In genomic region chr5:157821822-157822622, GRCh38 we compare ENCODE assay signal across 13 cellular contexts. TPM values are rescaled to one million over a fixed set of nuclear protein-coding genes. Genes with fewer than 3 reads are reported as not detected.
A peak's percentile ranks its signal among the peaks of the same experiment; 100 is the strongest.
DNase-seq lines count a peak whose midpoint lies in the region; ATAC-seq, FAIRE-seq and TF ChIP-seq lines count a peak whose summit lies in the region.
"Had no signal": no experiment of that assay in that cellular context is flagged by ENCODE, and none has a peak within 500 bp of the region (broad histone marks: within the 10 kb centered on the region; RNA-seq: fewer than 3 reads in every experiment).

No MANE protein-coding gene starts in this region.

- SMC1A ChIA-PET in GM12878 (lab: Charles Lee; ENCODE audit: uncharacterized antibody, unreplicated experiment), result interaction anchor here (1.0 to 1.9 kb wide), 5 partner anchors 29 to 173 kb away, joined by 3 to 11 read pairs (median 5); no protein-coding TSS in a partner anchor

- H3K27ac ChIP-seq in GM12878 (ENCODE audit: control insufficient read depth, insufficient read depth), result no peak overlapping the region
- H3K27ac ChIP-seq: adrenal gland, KMS-11 had no signal

- TF ChIP-seq POLR2A in GM12878 (IDR thresholded peaks at IDR 0.05; ENCODE audit: low read depth, low read length), result no peak

- FAIRE-seq in GM12878 (lab: Jason Lieb, UNC), result no peak
- no peak for FAIRE-seq in RCC 7860 (lab: Jason Lieb, UNC)
- FAIRE-seq: GM18507 had no signal

- no peak for TF ChIP-seq CTCF in GM12878 (IDR thresholded peaks at IDR 0.05 in 2 of 3, conservative IDR thresholded peaks at IDR 0.05 in 1 of 3; ENCODE audit: control insufficient read depth in 2 of 3, extremely low read depth in 1 of 3, insufficient read depth in 1 of 3, low read depth in 3 of 3, low read length in 3 of 3)

- no peaks in the 10 kb centered on the region; a peak in 2 of 4 replicates for H3K36me3 ChIP-seq in GM12878 (ENCODE audit: control insufficient read depth in 2 of 2, insufficient read depth in 2 of 2, low read length in 1 of 2)
- H3K36me3 ChIP-seq: adrenal gland had no signal

- no peaks in the 10 kb centered on the region for H3K9me3 ChIP-seq in GM12878 (replicated peaks; ENCODE audit: control insufficient read depth, insufficient read depth, low read length)
- H3K9me3 ChIP-seq: adrenal gland had no signal

- peak; percentile 10 for DNase-seq in stimulated activated naive CD4-positive, alpha-beta T cell treated with Interleukin-2 at 50 U/mL for 16 hours (lab: John Stamatoyannopoulos, UW)
- no peak for DNase-seq in stimulated activated naive CD4-positive, alpha-beta T cell (lab: John Stamatoyannopoulos, UW)
- DNase-seq in GM12878 (ENCODE audit: low read depth, low spot score), result no peak
- DNase-seq in naive B cell, result no peak
- no peak for DNase-seq in RCC 7860 (ENCODE audit: low spot score)
- no peak for DNase-seq in midbrain (lab: John Stamatoyannopoulos, UW)
- DNase-seq in NCI-H2029 treated with DMSO at 0.1 percent for 48 hours (lab: John Stamatoyannopoulos, UW), result no peak
- DNase-seq: adrenal gland, COR-L47, Right ventricle myocardium superior had no signal

- RAD21 ChIA-PET in GM12878 (lab: Charles Lee; ENCODE audit: unreplicated experiment), result interaction anchor here (0.7 to 1.8 kb wide), 5 partner anchors 30 to 292 kb away, joined by 3 to 7 read pairs (median 4); no protein-coding TSS in a partner anchor

- H2AFZ ChIP-seq in GM12878 (ENCODE audit: control insufficient read depth, low read depth, low read length), result no peak overlapping the region

- CTCF ChIA-PET in GM12878 (lab: Yijun Ruan, JAX), result interaction anchor here (0.9 to 5.1 kb wide), 7 partner anchors 9 to 127 kb away, joined by 3 to 41 read pairs (median 6); no protein-coding TSS in a partner anchor

- peak overlapping the region in 5 of 6 donors; percentile 30 to 83 (median 66) for H3K27ac Mint-ChIP-seq in naive B cell

- POLR2A ChIA-PET in GM12878 (lab: Charles Lee), result interaction anchor here (0.8 to 1.2 kb wide), 2 partner anchors 11 kb away, joined by 3 to 4 read pairs; no protein-coding TSS in a partner anchor

- in situ Hi-C loops in GM12878 (cut with MboI), result loop anchor here (5.0 kb wide), 2 partner anchors 95 to 125 kb away; no protein-coding TSS in a partner anchor

- peaks cover 10 to 22% (median 19%) of the 10 kb centered on the region in 3 donors for H3K4me1 Mint-ChIP-seq in naive B cell

- H3K79me2 ChIP-seq in GM12878 (ENCODE audit: control insufficient read depth, insufficient read depth, low read length), result no peaks in the 10 kb centered on the region; the same call in 1 of the 2 replicates

- ATAC-seq in GM12878 (peak; percentile 17; the same call in 1 of the 3 replicates), naive B cell (ENCODE audit: low read depth in 2 of 2) (no peak), GM19328 (IDR thresholded peaks at IDR 0.05; ENCODE audit: unreplicated experiment) (no peak)

- no peak overlapping the region for H3K9ac ChIP-seq in GM12878 (ENCODE audit: control insufficient read depth, insufficient read depth, low read length)
- H3K9ac ChIP-seq: KMS-11 had no signal

- H3K4me3 Mint-ChIP-seq in naive B cell, result no peak overlapping the region

- no TSS peak for BruUV-seq in GM12878 (replicated peaks; lab: Mats Ljungman, UMichigan)

- peaks cover 0 to 5% (median 3%) of the 10 kb centered on the region in 7 donors for H3K9me3 Mint-ChIP-seq in naive B cell

- intact Hi-C loops in GM12878 (cut with micrococcal nuclease; ENCODE audit: unreplicated experiment), result no loop called here

- H3K27me3 Mint-ChIP-seq in naive B cell, result no peaks in the 10 kb centered on the region

- H3K4me3 ChIP-seq in GM12878, result no peak overlapping the region
- H3K4me3 ChIP-seq: adrenal gland had no signal

- TF ChIP-seq EP300 in GM12878 (IDR thresholded peaks at IDR 0.05; ENCODE audit: borderline replicate concordance in 1 of 2, control insufficient read depth in 1 of 2, low read depth in 2 of 2, low read length in 2 of 2), result no peak

- peaks cover 0 to 11% of the 10 kb centered on the region in 2 donors for H3K36me3 Mint-ChIP-seq in naive B cell

- no peak overlapping the region for H3K4me2 ChIP-seq in GM12878 (ENCODE audit: control insufficient read depth, insufficient read depth)

- no peaks in the 10 kb centered on the region for H3K27me3 ChIP-seq in GM12878 (replicated peaks in 1 of 2; ENCODE audit: control insufficient read depth in 2 of 2, insufficient read depth in 2 of 2, low read length in 1 of 2)
- H3K27me3 ChIP-seq: adrenal gland had no signal

- no peak for TF ChIP-seq RAD21 in GM12878 (IDR thresholded peaks at IDR 0.05; ENCODE audit: insufficient read depth, low read depth, low read length)

- H3K4me1 ChIP-seq in GM12878 (ENCODE audit: control insufficient read depth, insufficient read depth, low read length), result no peaks in the 10 kb centered on the region

- WGBS in GM12878 (ENCODE audit: insufficient coverage, insufficient replicate concordance, low lambda C conversion rate, missing lambda C conversion rate), result 83% methylated on average over 7 of the region's 7 CpGs

- no peaks in the 10 kb centered on the region for H4K20me1 ChIP-seq in GM12878 (ENCODE audit: control insufficient read depth, insufficient read depth)

TF ChIP-seq in GM12878, 131 proteins besides CTCF, POLR2A, EP300 and RAD21 (continues in another document):
- TF ChIP-seq WRNIP1 (IDR thresholded peaks at IDR 0.05; ENCODE audit: borderline replicate concordance, low read depth, low read length), result no peak
- TF ChIP-seq EGR1 (IDR thresholded peaks at IDR 0.05; ENCODE audit: borderline replicate concordance in 1 of 2, low read depth in 2 of 2, low read length in 2 of 2), result no peak
- no peak for TF ChIP-seq ZNF687 (IDR thresholded peaks at IDR 0.05)
- TF ChIP-seq NFYA (IDR thresholded peaks at IDR 0.05; ENCODE audit: borderline replicate concordance, low read depth, low read length), result no peak
- TF ChIP-seq ZBTB33 (IDR thresholded peaks at IDR 0.05), result peak; percentile 96

RNA-seq across cellular contexts. Expression of gene CLINT1, which starts 36.9 kb away (rescaled TPM):
- total RNA-seq in GM12878 (2013; cell fraction: nucleolus; rRNA removed), result 117 and 124 TPM in 2 replicates
- total RNA-seq in GM12878 (2014; rRNA removed) (94.9 and 113 TPM in 2 replicates), GM12878 (2014; rRNA removed; fragmentation: Illumina TruSeq; extraction: Trizol) (78.0 and 79.3 TPM in 2 replicates), GM12878 (2021) (78.6 and 96.7 TPM in 2 replicates)
- 31.2 TPM for polyA plus RNA-seq in GM12878 (2011; ENCODE audit: low read depth)
- polyA plus RNA-seq in GM12878 (2011; rRNA removed) (118 and 126 TPM in 2 replicates), GM12878 (2014; fragmentation: Illumina TruSeq; extraction: Trizol) (136 and 150 TPM in 2 replicates), GM12878 (2014; fragmentation: Nextera tagmentation; extraction: Ambion mirVana) (10 to 100 TPM; 30.0 to 40.2 TPM), GM12878 (2014; rRNA removed) (100 and 102 TPM in 2 replicates), GM12878 (2016; fragmentation: Nextera tagmentation; extraction: Ambion mirVana) (100 to 1,000 TPM; 111 to 118 TPM), naive B cell (ENCODE audit: low read depth in 6 of 6) (10 to 100 TPM; 54.7 to 93.6 (median 80.4) TPM)
- 187 and 205 TPM in 2 replicates for polyA plus RNA-seq in GM12878 (2011; cell fraction: cytosol; rRNA removed)
- 156 and 163 TPM in 2 replicates for polyA plus RNA-seq in GM12878 (2011; cell fraction: nucleus; rRNA removed)
- polyA plus RNA-seq in GM12878 (2012), result 23.7 and 24.9 TPM in 2 replicates
- 233 and 304 TPM in 2 replicates for polyA minus RNA-seq in GM12878 (2011; rRNA and poly(A)+ RNA removed)
- polyA minus RNA-seq in GM12878 (2011; cell fraction: cytosol; rRNA and poly(A)+ RNA removed), result 50.5 and 63.3 TPM in 2 replicates
- polyA minus RNA-seq in GM12878 (2011; cell fraction: nucleus; rRNA and poly(A)+ RNA removed), result 38.8 and 58.5 TPM in 2 replicates
